ENCODE assay signal across 8 cellular contexts in genomic region chr6:43013843-43014433, GRCh38. TPM values are rescaled to one million over a fixed set of nuclear protein-coding genes. Genes with fewer than 3 reads are reported as not detected.
DNase-seq lines count a peak whose midpoint lies in the region; ATAC-seq, FAIRE-seq and TF ChIP-seq lines count a peak whose summit lies in the region.

A gene with protein sequence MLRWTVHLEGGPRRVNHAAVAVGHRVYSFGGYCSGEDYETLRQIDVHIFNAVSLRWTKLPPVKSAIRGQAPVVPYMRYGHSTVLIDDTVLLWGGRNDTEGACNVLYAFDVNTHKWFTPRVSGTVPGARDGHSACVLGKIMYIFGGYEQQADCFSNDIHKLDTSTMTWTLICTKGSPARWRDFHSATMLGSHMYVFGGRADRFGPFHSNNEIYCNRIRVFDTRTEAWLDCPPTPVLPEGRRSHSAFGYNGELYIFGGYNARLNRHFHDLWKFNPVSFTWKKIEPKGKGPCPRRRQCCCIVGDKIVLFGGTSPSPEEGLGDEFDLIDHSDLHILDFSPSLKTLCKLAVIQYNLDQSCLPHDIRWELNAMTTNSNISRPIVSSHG (plus strand): TSS chr6:43014249. CDS start chr6:43017193, 2,944 bp downstream.
TSS of gene MEA1 (minus strand) at chr6:43013946. CDS start at chr6:43013813, 133 bp downstream.

- H3K9me1 ChIP-seq in IMR-90 (ENCODE audit: insufficient read depth, low read length) (peaks cover 3% of the 10 kb centered on the region), endothelial cell of umbilical vein (replicated peaks; ENCODE audit: control insufficient read depth, extremely low read depth, insufficient read depth, low read length) (no peaks in the 10 kb centered on the region)

- dilution Hi-C loops in IMR-90 (cut with HindIII; ENCODE audit: low sequenced_read_pairs, unreplicated experiment) (no loop called here), endothelial cell of umbilical vein (cut with MboI; ENCODE audit: extremely low pct_ligation_motif_present, low sequenced_read_pairs) (no loop called here)

- H3K36me3 ChIP-seq in IMR-90 (ENCODE audit: control insufficient read depth, insufficient read depth, low read length) (peaks cover 43% of the 10 kb centered on the region), endothelial cell of umbilical vein (ENCODE audit: control insufficient read depth in 2 of 2, extremely low read depth in 1 of 2, insufficient read depth in 2 of 2, low read length in 2 of 2) (peaks cover 5 to 30% of the 10 kb centered on the region in 2 experiments)

- no peaks in the 10 kb centered on the region; the same call in 1 of the 2 replicates for H4K20me1 ChIP-seq in IMR-90 (ENCODE audit: insufficient read depth, low read length)
- no peaks in the 10 kb centered on the region for H4K20me1 ChIP-seq in endothelial cell of umbilical vein (replicated peaks; ENCODE audit: control insufficient read depth, extremely low read depth, insufficient read depth, low read length)

- DNase-seq in DMS 273 (lab: John Stamatoyannopoulos, UW; ENCODE audit: unreplicated experiment) (peak; percentile 100), IMR-90 (peak; percentile 100), OCI-M1 (lab: John Stamatoyannopoulos, UW) (peak; percentile 100), activated T-cell treated with anti-CD3 and anti-CD28 coated beads for 24 hours (ENCODE audit: low read depth) (peak; percentile 99), endothelial cell of umbilical vein (ENCODE audit: low read depth, low spot score) (peak; percentile 100), midbrain (lab: John Stamatoyannopoulos, UW) (peak; percentile 100)
- peak; percentile 93 to 95 for DNase-seq in stimulated activated CD8-positive, alpha-beta memory T cell treated with anti-CD3 and anti-CD28 coated beads, Interleukin-2, amount 100 ng/mL, for 1 hour (ENCODE audit: low read depth in 2 of 2)

- intact Hi-C loops in IMR-90 (cut with micrococcal nuclease) (loop anchor here (2.0 kb wide), 2 partner anchors 113 to 129 kb away; no protein-coding TSS in a partner anchor), endothelial cell of umbilical vein (cut with micrococcal nuclease) (loop anchor here (1.0 to 5.0 kb wide), 6 partner anchors 30 to 160 kb away; partner anchors contain the start of genes CNPY3, CUL7, GNMT and PEX6)

- H3K27me3 ChIP-seq in IMR-90 (ENCODE audit: control insufficient read depth, insufficient read depth, low read length) (no peaks in the 10 kb centered on the region), endothelial cell of umbilical vein (ENCODE audit: control insufficient read depth in 2 of 2, insufficient read depth in 2 of 2, low read length in 2 of 2) (no peaks in the 10 kb centered on the region)

- CTCF ChIA-PET in IMR-90 (lab: Yijun Ruan, JAX) = interaction anchor here (1.1 kb wide), 1 partner anchor 17 kb away, joined by 3 read pairs; no protein-coding TSS in a partner anchor
- CTCF ChIA-PET in endothelial cell of umbilical vein (lab: Charles Lee) = interaction anchor here (0.5 to 8.7 kb wide), 9 partner anchors 17 to 130 kb away, joined by 3 to 55 read pairs (median 4); partner anchors contain the start of genes CNPY3, CUL7 and PEX6

- peak within 1 kb of the TSS; percentile 84 for H3K4me3 ChIP-seq in IMR-90 (ENCODE audit: insufficient read depth, low read depth, low read length)
- peak within 1 kb of the TSS; percentile 58 to 87 (median 72) for H3K4me3 ChIP-seq in endothelial cell of umbilical vein (replicated peaks in 1 of 3; ENCODE audit: insufficient read depth in 1 of 3, low read depth in 1 of 3, low read length in 3 of 3)

- 0% methylated on average over 20 of the region's 51 CpGs; no CpG with 5 or more reads in 1 of the 2 experiments for WGBS in IMR-90 (ENCODE audit: extremely low coverage in 2 of 2, insufficient read length in 1 of 2), 2 experiments

- peak within 1 kb of the TSS; percentile 97 for H3K4me2 ChIP-seq in IMR-90 (ENCODE audit: low read depth, low read length)
- H3K4me2 ChIP-seq in endothelial cell of umbilical vein (ENCODE audit: insufficient read depth, low read length) = peak within 1 kb of the TSS; percentile 95

- peak within 1 kb of the TSS; percentile 95 for H4K91ac ChIP-seq in IMR-90 (ENCODE audit: insufficient read depth, low read depth, low read length)

- H2AK9ac ChIP-seq in IMR-90 (replicated peaks; ENCODE audit: low read depth, low read length, poor library complexity) = peak within 1 kb of the TSS; percentile 99

- no TSS peak for BruUV-seq in IMR-90 (replicated peaks; lab: Mats Ljungman, UMichigan)
- BruUV-seq in endothelial cell of umbilical vein (replicated peaks; lab: Mats Ljungman, UMichigan) = no TSS peak

- peak within 1 kb of the TSS; percentile 98 for H2AK5ac ChIP-seq in IMR-90 (ENCODE audit: low read depth, low read length)

- H4K8ac ChIP-seq in IMR-90 (ENCODE audit: low read depth in 2 of 2, low read length in 2 of 2) = peak within 1 kb of the TSS; percentile 78 to 95

- in situ Hi-C loops in IMR-90 (cut with MboI; ENCODE audit: low sequenced_read_pairs) = no loop called here

- H3K9me3 ChIP-seq in IMR-90 (ENCODE audit: control insufficient read depth, insufficient read depth, low read length) = no peaks in the 10 kb centered on the region
- no peaks in the 10 kb centered on the region for H3K9me3 ChIP-seq in endothelial cell of umbilical vein (replicated peaks; ENCODE audit: control insufficient read depth, insufficient read depth, low read length)

- peak within 1 kb of the TSS; percentile 31 for H3K18ac ChIP-seq in IMR-90 (ENCODE audit: low read depth, low read length)

- H2AFZ ChIP-seq in IMR-90 (replicated peaks; ENCODE audit: low read length, poor library complexity) (peak within 1 kb of the TSS; percentile 94), endothelial cell of umbilical vein (ENCODE audit: low read depth, low read length) (peak within 1 kb of the TSS; percentile 84)

- peak within 1 kb of the TSS; percentile 83 for H2BK5ac ChIP-seq in IMR-90 (ENCODE audit: low read depth, low read length, poor library complexity, severe bottlenecking)

- 0 out of 2 replicates have a peak, but pooled peaks have one; percentile 40 for TF ChIP-seq POLR2A in IMR-90 (IDR thresholded peaks at IDR 0.05; ENCODE audit: low read depth, low read length)
- no peak for TF ChIP-seq POLR2A in endothelial cell of umbilical vein (IDR thresholded peaks at IDR 0.05; ENCODE audit: low read depth, low read length)

- H3K56ac ChIP-seq in IMR-90 (ENCODE audit: extremely low read depth, insufficient read depth, low read length) = peak within 1 kb of the TSS; percentile 88

- peak within 1 kb of the TSS; percentile 77 for H4K5ac ChIP-seq in IMR-90 (ENCODE audit: low read depth, low read length)

- H3K4ac ChIP-seq in IMR-90 (ENCODE audit: low read depth, low read length) = peak within 1 kb of the TSS; percentile 93

- TF ChIP-seq CTCF in IMR-90 (conservative IDR thresholded peaks at IDR 0.05; ENCODE audit: low read depth, low read length) = no peak
- no peak for TF ChIP-seq CTCF in endothelial cell of umbilical vein (IDR thresholded peaks at IDR 0.05; ENCODE audit: extremely low read depth in 1 of 2, insufficient read depth in 1 of 2, low read depth in 1 of 2, low read length in 2 of 2)

- no peak for TF ChIP-seq RAD21 in IMR-90 (IDR thresholded peaks at IDR 0.05; ENCODE audit: low read length)

- peaks cover 34% of the 10 kb centered on the region for H3K79me2 ChIP-seq in endothelial cell of umbilical vein (ENCODE audit: control insufficient read depth, insufficient read depth, low read length)

- peak within 1 kb of the TSS; percentile 89 for H3K23ac ChIP-seq in IMR-90 (ENCODE audit: low read depth, low read length)

- FAIRE-seq in endothelial cell of umbilical vein (lab: Jason Lieb, UNC) = peak; percentile 99

- H2BK20ac ChIP-seq in IMR-90 (ENCODE audit: low read depth, low read length) = no peak within 1 kb of the TSS

- peak within 1 kb of the TSS; percentile 96 for H3K14ac ChIP-seq in IMR-90 (replicated peaks; ENCODE audit: low read depth, low read length)

- peaks cover 6 to 69% of the 10 kb centered on the region in 2 experiments; a peak in 2 of 4 replicates for H3K79me1 ChIP-seq in IMR-90 (ENCODE audit: low read depth in 1 of 2, low read length in 2 of 2)

- H3K27ac ChIP-seq in IMR-90 (ENCODE audit: insufficient read depth, low read length) = peak within 1 kb of the TSS; percentile 88
- H3K27ac ChIP-seq in endothelial cell of umbilical vein (ENCODE audit: insufficient read depth, low read depth, low read length) = peak within 1 kb of the TSS; percentile 52

- H3K9ac ChIP-seq in IMR-90 (ENCODE audit: low read depth, low read length) = peak within 1 kb of the TSS; percentile 96
- peak within 1 kb of the TSS; percentile 90 for H3K9ac ChIP-seq in endothelial cell of umbilical vein (replicated peaks; ENCODE audit: extremely low read depth, insufficient read depth, low read length)

- H2BK120ac ChIP-seq in IMR-90 (ENCODE audit: low read depth, low read length) = peak within 1 kb of the TSS; percentile 18; the same call in 1 of the 2 replicates

- POLR2A ChIA-PET in IMR-90 (lab: Charles Lee; ENCODE audit: unreplicated experiment) = interaction anchor here (0.5 to 1.2 kb wide), 3 partner anchors 9 to 161 kb away, joined by 3 to 4 read pairs (median 3); no protein-coding TSS in a partner anchor
- POLR2A ChIA-PET in endothelial cell of umbilical vein (lab: Charles Lee) = interaction anchor here (0.7 to 1.9 kb wide), 7 partner anchors 30 to 85 kb away, joined by 4 to 9 read pairs (median 6); partner anchors contain the start of genes CNPY3, CUL7, KLC4 and MRPL2

- no peak within 1 kb of the TSS; the same call in 2 of the 3 replicates for H2BK15ac ChIP-seq in IMR-90 (ENCODE audit: low read depth, low read length)

- H3K4me1 ChIP-seq in IMR-90 (ENCODE audit: control insufficient read depth, insufficient read depth, low read length) (peaks cover 8% of the 10 kb centered on the region), endothelial cell of umbilical vein (ENCODE audit: control insufficient read depth, extremely low read depth, insufficient read depth, low read length) (peaks cover 17% of the 10 kb centered on the region)

- ATAC-seq in GM21528 (IDR thresholded peaks at IDR 0.05; ENCODE audit: low FRiP score, unreplicated experiment) (peak; percentile 90), IMR-90 (ENCODE audit: low read depth) (peak; percentile 97)

RNA-seq across cellular contexts. Expression of the first gene that starts in this region (rescaled TPM):
- 69.7 and 76.0 TPM in 2 replicates for total RNA-seq in IMR-90 (2012; rRNA removed)
- polyA plus RNA-seq in IMR-90 (2012; rRNA removed) = 50.5 and 57.1 TPM in 2 replicates
- polyA plus RNA-seq in IMR-90 (2012; cell fraction: cytosol; rRNA removed) = 74.5 and 99.9 TPM in 2 replicates
- polyA plus RNA-seq in IMR-90 (2012; cell fraction: nucleus; rRNA removed; ENCODE audit: low replicate concordance) = 75.1 and 110 TPM in 2 replicates
- 84.6 and 84.8 TPM in 2 replicates for total RNA-seq in endothelial cell of umbilical vein
- 120 and 130 TPM in 2 replicates for polyA plus RNA-seq in endothelial cell of umbilical vein
- 78.3 and 82.2 TPM in 2 replicates for polyA plus RNA-seq in endothelial cell of umbilical vein (2011; cell fraction: cytosol; rRNA removed)
- polyA plus RNA-seq in endothelial cell of umbilical vein (2011; cell fraction: nucleus; rRNA removed) = 70.9 and 80.1 TPM in 2 replicates
- 54.9 and 59.0 TPM in 2 replicates for polyA plus RNA-seq in endothelial cell of umbilical vein (2012)
- 86.8 and 92.8 TPM in 2 replicates for polyA minus RNA-seq in endothelial cell of umbilical vein
- polyA minus RNA-seq in endothelial cell of umbilical vein (2011; cell fraction: cytosol; rRNA and poly(A)+ RNA removed) = 52.3 TPM
- polyA minus RNA-seq in endothelial cell of umbilical vein (2011; cell fraction: nucleus; rRNA and poly(A)+ RNA removed) = 16.3 and 16.8 TPM in 2 replicates

RNA-seq across cellular contexts. Expression of gene MEA1, which starts in this region (rescaled TPM):
- total RNA-seq in IMR-90 (2012; rRNA removed) = 116 and 119 TPM in 2 replicates
- polyA plus RNA-seq in IMR-90 (2012; rRNA removed) = 126 TPM in 2 replicates
- polyA plus RNA-seq in IMR-90 (2012; cell fraction: cytosol; rRNA removed) = 87.6 and 134 TPM in 2 replicates
- polyA plus RNA-seq in IMR-90 (2012; cell fraction: nucleus; rRNA removed; ENCODE audit: low replicate concordance) = 16.7 and 30.2 TPM in 2 replicates
- total RNA-seq in endothelial cell of umbilical vein = 55.6 and 62.5 TPM in 2 replicates
- 68.0 and 69.5 TPM in 2 replicates for polyA plus RNA-seq in endothelial cell of umbilical vein
- 90.6 and 112 TPM in 2 replicates for polyA plus RNA-seq in endothelial cell of umbilical vein (2011; cell fraction: cytosol; rRNA removed)
- polyA plus RNA-seq in endothelial cell of umbilical vein (2011; cell fraction: nucleus; rRNA removed) = 25.8 and 26.3 TPM in 2 replicates
- polyA plus RNA-seq in endothelial cell of umbilical vein (2012) = 63.6 and 79.9 TPM in 2 replicates
- polyA minus RNA-seq in endothelial cell of umbilical vein = 55.9 and 56.6 TPM in 2 replicates
- polyA minus RNA-seq in endothelial cell of umbilical vein (2011; cell fraction: cytosol; rRNA and poly(A)+ RNA removed) = 28.9 TPM
- polyA minus RNA-seq in endothelial cell of umbilical vein (2011; cell fraction: nucleus; rRNA and poly(A)+ RNA removed) = 8.8 and 12.4 TPM in 2 replicates

Comparison
In these comparisons a context has a peak if more than half of its experiments do, and no peak if none do; other contexts are left out.
1. Peak in every context shown above with its lines: DNase-seq, ATAC-seq, H3K4me3 ChIP-seq and H3K27ac ChIP-seq.